Comparison of ENCODE assay signal across 21 cellular contexts in the genomic region with DNA sequence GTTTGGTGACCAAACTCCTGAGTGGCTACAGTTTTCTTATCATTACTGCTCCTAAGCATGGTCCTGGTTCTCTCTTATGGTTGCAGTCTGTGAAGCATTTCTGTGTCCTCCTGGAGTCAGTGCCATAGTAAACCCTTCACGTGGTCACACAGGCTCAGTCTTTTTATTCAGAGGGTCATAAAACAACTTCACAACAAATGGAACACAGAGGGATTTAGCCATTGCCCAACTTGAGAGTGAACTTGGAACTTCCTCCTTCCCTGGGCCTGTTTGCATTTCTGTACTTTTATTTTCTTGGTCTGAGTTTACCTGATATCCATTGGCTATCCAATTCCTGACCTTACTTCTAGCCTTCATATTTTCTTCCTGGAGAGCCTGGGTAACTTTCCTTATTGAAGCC.
DNase-seq lines count a peak whose midpoint lies in the region; FAIRE-seq and TF ChIP-seq lines count a peak whose summit lies in the region.
"Had no signal": no experiment of that assay in that cellular context is flagged by ENCODE, and none has a peak within 500 bp of the region (broad histone marks: within the 10 kb centered on the region; RNA-seq: fewer than 3 reads in every experiment).

No MANE protein-coding gene starts in this region.

- no peak overlapping the region for H2BK120ac ChIP-seq in trophoblast cell (ENCODE audit: insufficient read depth, low read length, poor library complexity)

- H4K20me1 ChIP-seq in smooth muscle cell (ENCODE audit: low read depth) = no peaks in the 10 kb centered on the region

- no peak overlapping the region for H3K23ac ChIP-seq in trophoblast cell (ENCODE audit: low read length)

- H3K9ac ChIP-seq in trophoblast cell (ENCODE audit: low read length) = peak overlapping the region; percentile 68
- no peak overlapping the region for H3K9ac ChIP-seq in smooth muscle cell (ENCODE audit: low read depth)

- no peak overlapping the region for H3K4ac ChIP-seq in trophoblast cell (ENCODE audit: low read depth, low read length)

- H3K27ac ChIP-seq in trophoblast cell (ENCODE audit: low read depth, low read length) (no peak overlapping the region), smooth muscle cell (ENCODE audit: low read depth) (no peak overlapping the region)
- H3K27ac ChIP-seq: C4-2B, SK-N-MC had no signal

- no peak overlapping the region for H2BK12ac ChIP-seq in trophoblast cell (ENCODE audit: low read length)

- H3F3A ChIP-seq in smooth muscle cell (ENCODE audit: low read depth) = no peaks in the 10 kb centered on the region

- H3K79me1 ChIP-seq in trophoblast cell (ENCODE audit: low read length) = no peaks in the 10 kb centered on the region

- H2AFZ ChIP-seq in trophoblast cell (ENCODE audit: insufficient read depth, low read length, poor library complexity) = no peak overlapping the region
- H2AFZ ChIP-seq in smooth muscle cell (ENCODE audit: low read depth) = no peak overlapping the region

- TF ChIP-seq CTCF in smooth muscle cell (IDR thresholded peaks at IDR 0.05; ENCODE audit: borderline replicate concordance, insufficient read depth, poor library complexity, severe bottlenecking) = no peak

- H4K8ac ChIP-seq in trophoblast cell (ENCODE audit: low read depth, low read length) = no peak overlapping the region

- H3K79me2 ChIP-seq in trophoblast cell (ENCODE audit: control insufficient read depth, insufficient read depth, low read length, poor library complexity) (no peaks in the 10 kb centered on the region), smooth muscle cell (ENCODE audit: low read depth) (no peaks in the 10 kb centered on the region)

- no peak overlapping the region for H3K4me3 ChIP-seq in trophoblast cell (ENCODE audit: low read depth, low read length)
- no peak overlapping the region for H3K4me3 ChIP-seq in smooth muscle cell
- H3K4me3 ChIP-seq: K562, SK-N-MC had no signal

- no CpG with 5 or more reads among the region's 1 CpG for WGBS in trophoblast cell (ENCODE audit: extremely low coverage, insufficient coverage, insufficient read length)
- 67% methylated on average over 1 of the region's 1 CpG for WGBS in smooth muscle cell (ENCODE audit: low lambda C conversion rate)

- H3K18ac ChIP-seq in trophoblast cell (ENCODE audit: low read length) = no peak overlapping the region

- H3K14ac ChIP-seq in trophoblast cell (ENCODE audit: low read length) = no peak overlapping the region

- H3K36me3 ChIP-seq in trophoblast cell (ENCODE audit: control insufficient read depth in 1 of 2, insufficient read depth in 2 of 2, low read length in 2 of 2) (no peaks in the 10 kb centered on the region), smooth muscle cell (ENCODE audit: low read depth) (no peaks in the 10 kb centered on the region)

- no peaks in the 10 kb centered on the region for H3K9me3 ChIP-seq in trophoblast cell (ENCODE audit: insufficient read depth, low read depth, low read length)
- H3K9me3 ChIP-seq in smooth muscle cell (replicated peaks; ENCODE audit: low read depth) = no peaks in the 10 kb centered on the region

- H2BK5ac ChIP-seq in trophoblast cell (ENCODE audit: low read depth, low read length, poor library complexity) = no peak overlapping the region

- DNase-seq in SKM-1 treated with dmso at 0.1 percent for 144 hours (lab: John Stamatoyannopoulos, UW; ENCODE audit: unreplicated experiment) (peak; percentile 23), SKM-1 (lab: John Stamatoyannopoulos, UW; ENCODE audit: unreplicated experiment) (no peak), trophoblast cell (no peak), Ammon's horn (ENCODE audit: low spot score) (no peak), NCI-H1436 (lab: John Stamatoyannopoulos, UW) (no peak), smooth muscle cell (lab: John Stamatoyannopoulos, UW; ENCODE audit: unreplicated experiment) (no peak)
- DNase-seq: 8988T; CD8-positive, alpha-beta memory T cell; DMS53; GF-D8; NCI-H1694 treated with DMSO at 0.1 percent for 48 hours; NCI-H2081 treated with DMSO at 0.1 percent for 48 hours; NCI-H446; NCI-H526; PC-3; SHP77; T-cell had no signal

- H4K12ac ChIP-seq in trophoblast cell (ENCODE audit: low read depth, low read length) = no peak overlapping the region

- H2AK5ac ChIP-seq in trophoblast cell (ENCODE audit: low read length) = no peak overlapping the region

- H4K91ac ChIP-seq in trophoblast cell (ENCODE audit: low read depth, low read length) = no peak overlapping the region

- FAIRE-seq in colon (lab: Jason Lieb, UNC) = peak; percentile 10
- FAIRE-seq: K562 had no signal

- H3K4me2 ChIP-seq in trophoblast cell (ENCODE audit: low read length) = no peak overlapping the region
- no peak overlapping the region for H3K4me2 ChIP-seq in smooth muscle cell

- H3K4me1 ChIP-seq in trophoblast cell (ENCODE audit: control insufficient read depth in 1 of 2, insufficient read depth in 2 of 2, low read length in 2 of 2) (no peaks in the 10 kb centered on the region), smooth muscle cell (ENCODE audit: low read depth) (peaks cover 10% of the 10 kb centered on the region)

- no peaks in the 10 kb centered on the region for H3K27me3 ChIP-seq in trophoblast cell (ENCODE audit: insufficient read depth, low read length)
- H3K27me3 ChIP-seq in smooth muscle cell (ENCODE audit: low read depth) = peaks cover 6% of the 10 kb centered on the region
